ENCODE assay signal across 1 cellular context in genomic region chr6:77264970-77265369, GRCh38.
TF ChIP-seq lines count a peak whose summit lies in the region.

No MANE protein-coding gene starts in this region.

TF ChIP-seq in H1, 55 proteins besides CTCF, POLR2A, EP300 and RAD21:
- TF ChIP-seq MAX (IDR thresholded peaks at IDR 0.05) (peak; percentile 33; the same call in 1 of the 2 replicates), JUN (IDR thresholded peaks at IDR 0.05; ENCODE audit: low read depth, low read length) (no peak)
